In genomic region chr1:245825128-245825901, GRCh38 we compare ENCODE assay signal across 1 cellular context.
TF ChIP-seq lines count a peak whose summit lies in the region.

No MANE protein-coding gene starts in this region.

TF ChIP-seq in HEK293T, 16 proteins besides CTCF, POLR2A, EP300 and RAD21:
- TF ChIP-seq NFRKB (IDR thresholded peaks at IDR 0.05), result no peak
- no peak for TF ChIP-seq L3MBTL2 (conservative IDR thresholded peaks at IDR 0.05)
- TF ChIP-seq CTBP1 (IDR thresholded peaks at IDR 0.05; ENCODE audit: borderline replicate concordance), result no peak
- no peak for TF ChIP-seq TARDBP (IDR thresholded peaks at IDR 0.05)
- no peak for TF ChIP-seq ZNF384 (IDR thresholded peaks at IDR 0.05)
- no peak for TF ChIP-seq SP1 (IDR thresholded peaks at IDR 0.05)
